Comparison of ENCODE assay signal across 8 cellular contexts in genomic region chr6:137313928-137314855, GRCh38.
A peak's percentile ranks its signal among the peaks of the same experiment; 100 is the strongest.
DNase-seq lines count a peak whose midpoint lies in the region; ATAC-seq and TF ChIP-seq lines count a peak whose summit lies in the region.

No MANE protein-coding gene starts in this region.

- H3K9me3 ChIP-seq in A673 (ENCODE audit: low read depth, low read length, poor library complexity, severe bottlenecking) (no peaks in the 10 kb centered on the region), right cardiac atrium (ENCODE audit: control insufficient read depth, low read length) (no peaks in the 10 kb centered on the region), sigmoid colon (no peaks in the 10 kb centered on the region)

- no peaks in the 10 kb centered on the region for H3K9me3 Mint-ChIP-seq in T-helper 2 cell treated with Interferon-gamma antibody and Interleukin-4, amounts not matched to agents 5 μg/mL and 100 μg/mL, for 36 hours

- ATAC-seq in GM18511 (IDR thresholded peaks at IDR 0.05; ENCODE audit: unreplicated experiment), result peak; percentile 55
- peak; percentile 88 to 95 for ATAC-seq in right cardiac atrium
- no peak for ATAC-seq in GM21723 (IDR thresholded peaks at IDR 0.05; ENCODE audit: unreplicated experiment)

- 5% methylated on average over 11 of the region's 11 CpGs for WGBS in right cardiac atrium
- 12 to 23% methylated on average over 11 of the region's 11 CpGs for WGBS in sigmoid colon, 2 donors

- H3K4me1 ChIP-seq in A673 (ENCODE audit: insufficient read depth, low read length, poor library complexity, severe bottlenecking), result peaks cover 10% of the 10 kb centered on the region
- H3K4me1 ChIP-seq in right cardiac atrium (ENCODE audit: control insufficient read depth, insufficient read depth, low read length), result peaks cover 5% of the 10 kb centered on the region
- H3K4me1 ChIP-seq in sigmoid colon, result peaks cover 0 to 8% (median 2%) of the 10 kb centered on the region in 4 donors

- H3K27me3 Mint-ChIP-seq in T-helper 2 cell treated with Interferon-gamma antibody and Interleukin-4, amounts not matched to agents 5 μg/mL and 100 μg/mL, for 36 hours (ENCODE audit: low read depth), result peaks cover 30% of the 10 kb centered on the region

- no peak overlapping the region for H3K4me3 Mint-ChIP-seq in T-helper 2 cell treated with Interferon-gamma antibody and Interleukin-4, amounts not matched to agents 5 μg/mL and 100 μg/mL, for 36 hours

- H3K4me3 ChIP-seq in A673 (ENCODE audit: low read depth, low read length, poor library complexity, severe bottlenecking), result no peak overlapping the region
- H3K4me3 ChIP-seq in right cardiac atrium (ENCODE audit: low read length), result peak overlapping the region; percentile 52
- peak overlapping the region in 1 of 4 donors; percentile 13 for H3K4me3 ChIP-seq in sigmoid colon

- no peaks in the 10 kb centered on the region for H3K36me3 ChIP-seq in A673 (ENCODE audit: insufficient read depth, low read length, poor library complexity, severe bottlenecking)
- no peaks in the 10 kb centered on the region for H3K36me3 ChIP-seq in sigmoid colon

- BruUV-seq in A673 (replicated peaks; lab: Mats Ljungman, UMichigan), result no TSS peak

- TF ChIP-seq CTCF in A673 (conservative IDR thresholded peaks at IDR 0.05; ENCODE audit: low read depth, low read length) (peak; percentile 92), sigmoid colon (IDR thresholded peaks at IDR 0.05) (peak; percentile 38 to 83 (median 70))

- no peaks in the 10 kb centered on the region for H3K36me3 Mint-ChIP-seq in T-helper 2 cell treated with Interferon-gamma antibody and Interleukin-4, amounts not matched to agents 5 μg/mL and 100 μg/mL, for 36 hours (ENCODE audit: low read depth)

- no peak overlapping the region for H3K27ac Mint-ChIP-seq in T-helper 2 cell treated with Interferon-gamma antibody and Interleukin-4, amounts not matched to agents 5 μg/mL and 100 μg/mL, for 36 hours

- no peaks in the 10 kb centered on the region for H3K27me3 ChIP-seq in A673 (replicated peaks; ENCODE audit: insufficient read depth, low read depth, low read length, poor library complexity)
- no peaks in the 10 kb centered on the region for H3K27me3 ChIP-seq in right cardiac atrium (ENCODE audit: control insufficient read depth, insufficient read depth)
- H3K27me3 ChIP-seq in sigmoid colon, result no peaks in the 10 kb centered on the region

- no peak for TF ChIP-seq POLR2A in sigmoid colon (IDR thresholded peaks at IDR 0.05)

- DNase-seq in A673 (ENCODE audit: low spot score) (peak; percentile 82), NCI-H1417 treated with DMSO at 0.1 percent for 48 hours (lab: John Stamatoyannopoulos, UW) (peak; percentile 49), anterior cingulate cortex (lab: John Stamatoyannopoulos, UW) (peak in 52 of 58 donors; percentile 1 to 74 (median 28)), right cardiac atrium (peak; percentile 76 to 91 (median 82)), sigmoid colon (peak; percentile 83)
- DNase-seq in T-helper 2 cell treated with Interferon-gamma antibody and Interleukin-4, amounts not matched to agents 5 μg/mL and 100 μg/mL, for 36 hours (ENCODE audit: low spot score), result peak; percentile 18

- H3K4me1 Mint-ChIP-seq in T-helper 2 cell treated with Interferon-gamma antibody and Interleukin-4, amounts not matched to agents 5 μg/mL and 100 μg/mL, for 36 hours (ENCODE audit: low read depth), result no peaks in the 10 kb centered on the region

- no peak for TF ChIP-seq EP300 in sigmoid colon (IDR thresholded peaks at IDR 0.05)

- no peak overlapping the region for H3K27ac ChIP-seq in A673 (ENCODE audit: low read depth, low read length, poor library complexity, severe bottlenecking)
- H3K27ac ChIP-seq in right cardiac atrium (ENCODE audit: low read length), result no peak overlapping the region
- no peak overlapping the region for H3K27ac ChIP-seq in sigmoid colon

- CTCF ChIA-PET in A673 (lab: Charles Lee), result interaction anchor here (0.6 to 2.5 kb wide), 13 partner anchors 9 to 405 kb away, joined by 3 to 20 read pairs (median 6); no protein-coding TSS in a partner anchor

- intact Hi-C loops in A673 (cut with micrococcal nuclease; ENCODE audit: unreplicated experiment), result loop anchor here (1.0 to 5.0 kb wide), 4 partner anchors 43 to 472 kb away; no protein-coding TSS in a partner anchor
- intact Hi-C loops in right cardiac atrium (cut with DNase I), result loop anchor here in 3 of 4 donors (5.0 to 10.0 kb wide), 3 partner anchors 42 to 222 kb away; no protein-coding TSS in a partner anchor
- intact Hi-C loops in sigmoid colon (cut with DNase I), result loop anchor here (5.0 to 10.0 kb wide), 2 partner anchors 222 to 489 kb away; partner anchors contain the start of gene PEX7

- POLR2A ChIA-PET in A673 (lab: Charles Lee; ENCODE audit: low non-redundant PET), result no interaction called here

Comparison
In these comparisons a context has a peak if more than half of its experiments do, and no peak if none do; other contexts are left out.
1. DNase-seq: peak in every context shown above with its lines; median percentile 83 in sigmoid colon; 82 in A673; 82 in right cardiac atrium; 49 in NCI-H1417 treated with DMSO at 0.1 percent for 48 hours; 28 in anterior cingulate cortex; 18 in T-helper 2 cell treated with Interferon-gamma antibody and Interleukin-4, amounts not matched to agents 5 μg/mL and 100 μg/mL, for 36 hours.